18 cellular contexts compared by ENCODE assay signal in genomic region chr5:100790951-100791350, GRCh38.
DNase-seq lines count a peak whose midpoint lies in the region; ATAC-seq and TF ChIP-seq lines count a peak whose summit lies in the region.
"Had no signal": no experiment of that assay in that cellular context is flagged by ENCODE, and none has a peak within 500 bp of the region (broad histone marks: within the 10 kb centered on the region; RNA-seq: fewer than 3 reads in every experiment).

No MANE protein-coding gene starts in this region.

- H3K36me3 Mint-ChIP-seq in type B pancreatic cell: no peaks in the 10 kb centered on the region

- peak; percentile 11 for DNase-seq in mammary epithelial cell
- no peak for DNase-seq in breast epithelium (ENCODE audit: low spot score in 2 of 2)
- no peak for DNase-seq in OCI-LY7 (ENCODE audit: low spot score)
- peak; percentile 27 for DNase-seq in medulla oblongata (ENCODE audit: extremely low spot score)
- no peak for DNase-seq in type B pancreatic cell (ENCODE audit: extremely low spot score, unreplicated experiment)
- DNase-seq in effector CD8-positive, alpha-beta T cell (lab: John Stamatoyannopoulos, UW): no peak
- DNase-seq: CD4-positive, CD25-positive, alpha-beta regulatory T cell; DMS53; NCI-H1048; NCI-H1436; NCI-H1930; NCI-H226; NCI-H524 treated with DMSO at 0.1 percent for 48 hours had no signal

- no peaks in the 10 kb centered on the region for H3K9me2 ChIP-seq in OCI-LY7 (ENCODE audit: insufficient read depth, low read length)

- WGBS in mammary epithelial cell (ENCODE audit: low coverage, missing lambda C conversion rate): 0% methylated on average over 2 of the region's 2 CpGs

- POLR2A ChIA-PET in OCI-LY7 (lab: Charles Lee): interaction anchor here (0.5 to 6.5 kb wide), 14 partner anchors 10 to 208 kb away, joined by 3 to 128 read pairs (median 6); partner anchors contain the start of gene ST8SIA4

- no peak for TF ChIP-seq CTCF in mammary epithelial cell (conservative IDR thresholded peaks at IDR 0.05 in 1 of 2, IDR thresholded peaks at IDR 0.05 in 1 of 2; ENCODE audit: extremely low read depth in 1 of 2, insufficient read depth in 1 of 2, low read depth in 1 of 2, low read length in 2 of 2)
- TF ChIP-seq CTCF in breast epithelium (IDR thresholded peaks at IDR 0.05): no peak
- TF ChIP-seq CTCF in OCI-LY7 (conservative IDR thresholded peaks at IDR 0.05; ENCODE audit: low read length): no peak
- TF ChIP-seq CTCF in type B pancreatic cell (conservative IDR thresholded peaks at IDR 0.05): no peak

- peaks cover 13% of the 10 kb centered on the region for H3K4me1 Mint-ChIP-seq in type B pancreatic cell (ENCODE audit: unreplicated experiment)

- BruUV-seq in mammary epithelial cell (replicated peaks; lab: Mats Ljungman, UMichigan): no TSS peak
- BruUV-seq in OCI-LY7 (replicated peaks; lab: Mats Ljungman, UMichigan): no TSS peak

- H3K36me3 ChIP-seq in mammary epithelial cell (ENCODE audit: insufficient read depth, low read length) (no peaks in the 10 kb centered on the region), breast epithelium (no peaks in the 10 kb centered on the region), OCI-LY7 (ENCODE audit: insufficient read depth, low read length) (peaks cover 25% of the 10 kb centered on the region; the same call in 1 of the 2 replicates)

- H3K4me2 ChIP-seq in mammary epithelial cell (ENCODE audit: insufficient read depth, low read depth, low read length) (no peak overlapping the region), OCI-LY7 (ENCODE audit: low read length) (peak overlapping the region; percentile 54)

- in situ Hi-C loops in mammary epithelial cell (cut with MboI; ENCODE audit: low sequenced_read_pairs in 2 of 2): no loop called here

- CTCF ChIA-PET in mammary epithelial cell (lab: Charles Lee; ENCODE audit: low non-redundant PET): no interaction called here
- CTCF ChIA-PET in OCI-LY7 (lab: Charles Lee; ENCODE audit: unreplicated experiment): no interaction called here

- H3K27ac ChIP-seq in mammary epithelial cell (ENCODE audit: insufficient read depth, low read depth, low read length) (no peak overlapping the region), breast epithelium (no peak overlapping the region), OCI-LY7 (ENCODE audit: low read depth, low read length, poor library complexity, severe bottlenecking) (peak overlapping the region; percentile 58)
- H3K27ac ChIP-seq: 22Rv1 had no signal

- H3K9ac ChIP-seq in mammary epithelial cell (ENCODE audit: insufficient read depth, low read length): no peak overlapping the region

- dilution Hi-C loops in mammary epithelial cell (cut with HindIII; ENCODE audit: low sequenced_read_pairs): no loop called here

- H3K4me3 Mint-ChIP-seq in type B pancreatic cell: peak overlapping the region; percentile 62
- H3K4me3 Mint-ChIP-seq: B cell; CD4-positive, CD25-positive, alpha-beta regulatory T cell had no signal

- no peaks in the 10 kb centered on the region for H3K9me3 Mint-ChIP-seq in type B pancreatic cell

- H3K27me3 ChIP-seq in mammary epithelial cell (ENCODE audit: insufficient read depth, low read length): no peaks in the 10 kb centered on the region
- no peaks in the 10 kb centered on the region for H3K27me3 ChIP-seq in breast epithelium

- no peak overlapping the region for H3K27ac Mint-ChIP-seq in type B pancreatic cell
- H3K27ac Mint-ChIP-seq: B cell had no signal

- H3K9me3 ChIP-seq in mammary epithelial cell (replicated peaks; ENCODE audit: insufficient read depth, low read length) (no peaks in the 10 kb centered on the region), breast epithelium (peaks cover 6 to 10% of the 10 kb centered on the region in 2 donors), OCI-LY7 (ENCODE audit: low read length) (peaks cover 42% of the 10 kb centered on the region; the same call in 1 of the 2 replicates)

- H3K27me3 Mint-ChIP-seq in type B pancreatic cell: no peaks in the 10 kb centered on the region
- H3K27me3 Mint-ChIP-seq: B cell had no signal

- no peaks in the 10 kb centered on the region for H3K79me2 ChIP-seq in mammary epithelial cell (ENCODE audit: insufficient read depth, low read length)
- no peaks in the 10 kb centered on the region for H3K79me2 ChIP-seq in OCI-LY7 (ENCODE audit: insufficient read depth, low read depth, low read length)

- H4K20me1 ChIP-seq in mammary epithelial cell (ENCODE audit: insufficient read depth, low read length) (no peaks in the 10 kb centered on the region), OCI-LY7 (ENCODE audit: insufficient read depth, low read length) (no peaks in the 10 kb centered on the region)

- ATAC-seq in HG03354 (IDR thresholded peaks at IDR 0.05; ENCODE audit: poor library complexity, severe bottlenecking, unreplicated experiment) (no peak), GM21447 (IDR thresholded peaks at IDR 0.05; ENCODE audit: unreplicated experiment) (no peak)
- ATAC-seq: Right ventricle myocardium inferior had no signal

- H3K4me1 ChIP-seq in mammary epithelial cell (ENCODE audit: insufficient read depth, low read length): no peaks in the 10 kb centered on the region
- H3K4me1 ChIP-seq in breast epithelium: no peaks in the 10 kb centered on the region
- peaks cover 49% of the 10 kb centered on the region for H3K4me1 ChIP-seq in OCI-LY7 (ENCODE audit: insufficient read depth, low read length, poor library complexity, severe bottlenecking)

- no peak overlapping the region for H2AFZ ChIP-seq in mammary epithelial cell (ENCODE audit: low read depth, low read length)
- peak overlapping the region; percentile 90; the same call in 1 of the 2 replicates for H2AFZ ChIP-seq in OCI-LY7 (ENCODE audit: low read length)

- intact Hi-C loops in mammary epithelial cell (cut with micrococcal nuclease): no loop called here
- intact Hi-C loops in breast epithelium (cut with DNase I; ENCODE audit: low total_unique reads): loop anchor here (5.0 to 10.0 kb wide), 2 partner anchors 96 to 1414 kb away; no protein-coding TSS in a partner anchor
- intact Hi-C loops in OCI-LY7 (cut with micrococcal nuclease; ENCODE audit: unreplicated experiment): loop anchor here (2.0 kb wide), 1 partner anchor 62 kb away; no protein-coding TSS in a partner anchor

- H3K4me3 ChIP-seq in mammary epithelial cell (replicated peaks in 1 of 3; ENCODE audit: insufficient read depth in 1 of 3, low read depth in 2 of 3, low read length in 3 of 3): no peak overlapping the region
- no peak overlapping the region for H3K4me3 ChIP-seq in breast epithelium
- peak overlapping the region; percentile 35 for H3K4me3 ChIP-seq in OCI-LY7 (ENCODE audit: low read depth, low read length, poor library complexity, severe bottlenecking)

- no peak for TF ChIP-seq POLR2A in breast epithelium (IDR thresholded peaks at IDR 0.05)

Comparison
In these comparisons a context has a peak if more than half of its experiments do, and no peak if none do; other contexts are left out.
1. DNase-seq: peak in mammary epithelial cell (single experiment) and medulla oblongata (single experiment); none in breast epithelium (0 of 2), OCI-LY7 (single experiment), type B pancreatic cell (single experiment) and effector CD8-positive, alpha-beta T cell (single experiment).